ENCODE assay signal across 11 cellular contexts in the genomic region with DNA sequence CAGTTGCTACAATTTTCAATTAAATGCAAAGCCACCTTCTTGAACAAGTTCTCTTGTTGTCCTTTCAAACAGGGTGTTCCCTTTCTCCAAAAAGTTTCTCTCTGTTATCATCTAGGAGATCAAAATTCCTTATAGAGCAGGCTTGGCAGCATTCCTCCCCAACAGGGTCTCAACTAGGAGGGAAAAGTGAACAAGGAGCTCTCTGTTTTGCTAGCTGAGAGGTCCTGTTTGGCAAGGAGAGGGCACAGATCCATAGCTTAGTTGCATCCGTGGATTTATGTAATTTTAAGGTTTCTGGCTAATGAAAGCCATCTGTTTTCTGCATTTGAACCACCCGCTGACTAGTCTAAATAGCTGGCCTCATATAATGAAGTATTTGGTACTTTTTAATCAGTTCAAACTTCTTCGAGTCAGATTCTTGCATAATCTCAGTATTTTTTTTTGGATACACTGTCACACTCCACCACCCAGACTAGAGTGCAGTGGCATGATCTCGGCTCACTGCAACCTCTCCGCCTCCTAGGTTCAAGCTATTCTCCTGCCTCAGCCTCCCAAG. TPM values are rescaled to one million over a fixed set of nuclear protein-coding genes. Genes with fewer than 3 reads are reported as not detected.
DNase-seq lines count a peak whose midpoint lies in the region; ATAC-seq, FAIRE-seq and TF ChIP-seq lines count a peak whose summit lies in the region.
"Had no signal": no experiment of that assay in that cellular context is flagged by ENCODE, and none has a peak within 500 bp of the region (broad histone marks: within the 10 kb centered on the region; RNA-seq: fewer than 3 reads in every experiment).

No MANE protein-coding gene starts in this region.

- H3K9ac ChIP-seq in HUES6 (ENCODE audit: low read length) (no peak overlapping the region), mesendoderm (ENCODE audit: low read length) (no peak overlapping the region)

- peaks cover 0 to 1% (median 0%) of the 10 kb centered on the region in 11 donors for H3K9me3 Mint-ChIP-seq in naive thymus-derived CD4-positive, alpha-beta T cell
- H3K9me3 Mint-ChIP-seq: immature natural killer cell had no signal

- H2BK5ac ChIP-seq in mesendoderm (ENCODE audit: low read length): no peak overlapping the region

- no peak overlapping the region for H4K5ac ChIP-seq in mesendoderm (ENCODE audit: low read length)

- peak overlapping the region; percentile 39 for H3K18ac ChIP-seq in mesendoderm (ENCODE audit: low read length)

- peak overlapping the region; percentile 26 for H3K56ac ChIP-seq in mesendoderm (ENCODE audit: low read length)

- intact Hi-C loops in naive thymus-derived CD4-positive, alpha-beta T cell (cut with micrococcal nuclease): no loop called here

- ATAC-seq in HG02588 (IDR thresholded peaks at IDR 0.05; ENCODE audit: unreplicated experiment): no peak
- ATAC-seq in naive thymus-derived CD4-positive, alpha-beta T cell: no peak

- H4K8ac ChIP-seq in mesendoderm (ENCODE audit: low read depth, low read length): no peak overlapping the region

- no peak overlapping the region for H2BK15ac ChIP-seq in mesendoderm (replicated peaks; ENCODE audit: low read depth)

- no peak overlapping the region for H2AK5ac ChIP-seq in mesendoderm (ENCODE audit: low read length)

- H3K79me2 ChIP-seq in mesendoderm (ENCODE audit: control insufficient read depth, insufficient read depth, low read length): peaks cover 70% of the 10 kb centered on the region

- no peaks in the 10 kb centered on the region for H3K9me3 ChIP-seq in HUES6 (ENCODE audit: control insufficient read depth, insufficient read depth, low read depth, low read length)
- H3K9me3 ChIP-seq in naive thymus-derived CD4-positive, alpha-beta T cell (ENCODE audit: control insufficient read depth in 2 of 3, low read length in 3 of 3): no peaks in the 10 kb centered on the region

- H2BK120ac ChIP-seq in mesendoderm (ENCODE audit: low read depth, low read length): no peak overlapping the region

- H3K4me1 ChIP-seq in HUES6 (ENCODE audit: control insufficient read depth, insufficient read depth, low read length) (peaks cover 71% of the 10 kb centered on the region), mesendoderm (ENCODE audit: control insufficient read depth, low read depth, low read length) (peaks cover 21% of the 10 kb centered on the region)
- H3K4me1 ChIP-seq in naive thymus-derived CD4-positive, alpha-beta T cell (ENCODE audit: control insufficient read depth in 2 of 2, insufficient read depth in 2 of 2, low read length in 2 of 2): peaks cover 0 to 4% of the 10 kb centered on the region in 2 donors

- no peak overlapping the region for H3K27ac Mint-ChIP-seq in naive thymus-derived CD4-positive, alpha-beta T cell
- H3K27ac Mint-ChIP-seq: immature natural killer cell had no signal

- WGBS in mesendoderm (ENCODE audit: extremely low coverage, insufficient coverage, low lambda C conversion rate): no CpG with 5 or more reads among the region's 5 CpGs

- POLR2A ChIA-PET in naive thymus-derived CD4-positive, alpha-beta T cell (lab: Charles Lee): interaction anchor here (0.7 kb wide), 1 partner anchor 51 kb away, joined by 3 read pairs; no protein-coding TSS in a partner anchor

- CTCF ChIA-PET in naive thymus-derived CD4-positive, alpha-beta T cell (lab: Charles Lee): no interaction called here

- H3K36me3 ChIP-seq in HUES6 (ENCODE audit: control insufficient read depth, insufficient read depth, low read length): peaks cover 11% of the 10 kb centered on the region
- H3K36me3 ChIP-seq in mesendoderm (ENCODE audit: control insufficient read depth, insufficient read depth, low read length): no peaks in the 10 kb centered on the region
- no peaks in the 10 kb centered on the region for H3K36me3 ChIP-seq in naive thymus-derived CD4-positive, alpha-beta T cell (ENCODE audit: control insufficient read depth in 2 of 3, insufficient read depth in 3 of 3, low read length in 3 of 3)

- DNase-seq in mesendoderm: peak; percentile 97
- no peak for DNase-seq in HTR-8/SVneo (ENCODE audit: insufficient read length, low spot score)
- DNase-seq in activated naive CD4-positive, alpha-beta T cell treated with anti-CD3 and anti-CD28 coated beads, Interleukin-2, amount 50 U/mL, for 16 hours: no peak
- no peak for DNase-seq in naive thymus-derived CD4-positive, alpha-beta T cell
- DNase-seq: activated gamma-delta T cell; immature natural killer cell; stimulated activated CD4-positive, alpha-beta T cell treated with anti-CD3 and anti-CD28 coated beads, Interleukin-4, amount 100 ng/mL, for 1 hour had no signal

- H3K27me3 ChIP-seq in HUES6 (ENCODE audit: control insufficient read depth, insufficient read depth, low read length) (no peaks in the 10 kb centered on the region), mesendoderm (ENCODE audit: insufficient read depth, low read length, poor library complexity) (no peaks in the 10 kb centered on the region)
- H3K27me3 ChIP-seq in naive thymus-derived CD4-positive, alpha-beta T cell (ENCODE audit: control insufficient read depth in 2 of 2, insufficient read depth in 2 of 2, low read length in 2 of 2): no peaks in the 10 kb centered on the region

- peaks cover 5 to 45% (median 17%) of the 10 kb centered on the region in 7 donors for H3K4me1 Mint-ChIP-seq in naive thymus-derived CD4-positive, alpha-beta T cell
- H3K4me1 Mint-ChIP-seq: immature natural killer cell had no signal

- H3K23ac ChIP-seq in mesendoderm (ENCODE audit: low read length): no peak overlapping the region

- H3K79me1 ChIP-seq in mesendoderm (ENCODE audit: low read length): peaks cover 14% of the 10 kb centered on the region

- H3K27ac ChIP-seq in 22Rv1 (peak overlapping the region; percentile 7; the same call in 1 of the 2 replicates), HUES6 (ENCODE audit: low read depth, low read length) (peak overlapping the region; percentile 59; the same call in 1 of the 2 replicates), cingulate gyrus (ENCODE audit: low read depth, low read length) (peak overlapping the region; percentile 97), mesendoderm (ENCODE audit: low read depth, low read length) (peak overlapping the region; percentile 11)
- no peak overlapping the region for H3K27ac ChIP-seq in naive thymus-derived CD4-positive, alpha-beta T cell (ENCODE audit: low read depth, low read length)

- no peak overlapping the region for H3K4ac ChIP-seq in mesendoderm (ENCODE audit: low read depth, low read length)

- H3K4me3 ChIP-seq in HUES6 (ENCODE audit: low read depth, low read length): no peak overlapping the region
- no peak overlapping the region for H3K4me3 ChIP-seq in mesendoderm (ENCODE audit: low read length)
- H3K4me3 ChIP-seq in naive thymus-derived CD4-positive, alpha-beta T cell (ENCODE audit: low read length): no peak overlapping the region

- FAIRE-seq in HTR-8/SVneo (lab: Jason Lieb, UNC): no peak

- peaks cover 0 to 14% (median 0%) of the 10 kb centered on the region in 5 donors for H3K36me3 Mint-ChIP-seq in naive thymus-derived CD4-positive, alpha-beta T cell
- H3K36me3 Mint-ChIP-seq: immature natural killer cell had no signal

- no peaks in the 10 kb centered on the region for H3K27me3 Mint-ChIP-seq in naive thymus-derived CD4-positive, alpha-beta T cell

- H3K4me3 Mint-ChIP-seq in naive thymus-derived CD4-positive, alpha-beta T cell: no peak overlapping the region
- H3K4me3 Mint-ChIP-seq: immature natural killer cell had no signal

- TF ChIP-seq CTCF in 22Rv1 (IDR thresholded peaks at IDR 0.05): no peak

- no peak overlapping the region for H3K4me2 ChIP-seq in mesendoderm (ENCODE audit: low read length)

RNA-seq across cellular contexts. Expression of a gene that starts 54.0 kb away (rescaled TPM):
- 355 TPM for polyA plus RNA-seq in mesendoderm (2013, experiment 1 of 2)
- polyA plus RNA-seq in mesendoderm (2013, experiment 2 of 2): 363 TPM
- total RNA-seq in naive thymus-derived CD4-positive, alpha-beta T cell: 10 to 100 TPM; 43.1 to 68.0 (median 56.2) TPM
- 10 to 100 TPM; 19.8 to 24.8 TPM for polyA plus RNA-seq in naive thymus-derived CD4-positive, alpha-beta T cell
